ENCODE assay signal across 8 cellular contexts in genomic region chr18:3652380-3653262, GRCh38.
A peak's percentile ranks its signal among the peaks of the same experiment; 100 is the strongest.
DNase-seq lines count a peak whose midpoint lies in the region; ATAC-seq and TF ChIP-seq lines count a peak whose summit lies in the region.

No MANE protein-coding gene starts in this region.

- ATAC-seq in HG03442 (IDR thresholded peaks at IDR 0.05; ENCODE audit: unreplicated experiment): no peak
- ATAC-seq in naive thymus-derived CD8-positive, alpha-beta T cell: no peak

- DNase-seq in H7: peak; percentile 49
- peak; percentile 99 for DNase-seq in RPMI7951 (ENCODE audit: low read depth)
- DNase-seq in anterior cingulate cortex (lab: John Stamatoyannopoulos, UW): peak in 35 of 58 donors; percentile 4 to 79 (median 29)
- DNase-seq in kidney epithelial cell (ENCODE audit: low read depth): peak; percentile 79
- peak; percentile 40 for DNase-seq in stimulated activated CD8-positive, alpha-beta memory T cell treated with anti-CD3 and anti-CD28 coated beads, Interleukin-12 subunit alpha, Interleukin-12 subunit beta, amount 100 ng/mL, for 24 hours (ENCODE audit: extremely low read depth)
- no peak for DNase-seq in retina
- no peak for DNase-seq in naive thymus-derived CD8-positive, alpha-beta T cell

- H3K4me3 ChIP-seq in H7 (ENCODE audit: insufficient read depth, low read depth, low read length) (no peak overlapping the region), kidney epithelial cell (ENCODE audit: low read depth, low read length) (no peak overlapping the region)

- H3K36me3 ChIP-seq in H7 (replicated peaks; ENCODE audit: control insufficient read depth, insufficient read depth, low read length) (no peaks in the 10 kb centered on the region), kidney epithelial cell (ENCODE audit: control insufficient read depth, insufficient read depth, low read length) (no peaks in the 10 kb centered on the region)

- peaks cover 1 to 7% (median 3%) of the 10 kb centered on the region in 4 donors for H3K4me1 Mint-ChIP-seq in naive thymus-derived CD8-positive, alpha-beta T cell

- H3K27me3 ChIP-seq in H7 (ENCODE audit: control insufficient read depth, insufficient read depth, low read length) (no peaks in the 10 kb centered on the region), kidney epithelial cell (ENCODE audit: control insufficient read depth, insufficient read depth, low read length) (no peaks in the 10 kb centered on the region)

- no peaks in the 10 kb centered on the region for H3K9me3 Mint-ChIP-seq in naive thymus-derived CD8-positive, alpha-beta T cell

- POLR2A ChIA-PET in naive thymus-derived CD8-positive, alpha-beta T cell (lab: Charles Lee): no interaction called here

- no peaks in the 10 kb centered on the region for H3K27me3 Mint-ChIP-seq in naive thymus-derived CD8-positive, alpha-beta T cell

- H3K4me3 Mint-ChIP-seq in naive thymus-derived CD8-positive, alpha-beta T cell: no peak overlapping the region

- TF ChIP-seq CTCF in kidney epithelial cell (IDR thresholded peaks at IDR 0.05; ENCODE audit: insufficient read depth, low read length, poor library complexity, severe bottlenecking): no peak

- H3K27ac Mint-ChIP-seq in naive thymus-derived CD8-positive, alpha-beta T cell: peak overlapping the region in 2 of 10 donors; percentile 7 to 44

- H3K36me3 Mint-ChIP-seq in naive thymus-derived CD8-positive, alpha-beta T cell: no peaks in the 10 kb centered on the region

Comparison
In these comparisons a context has a peak if more than half of its experiments do, and no peak if none do; other contexts are left out.
1. DNase-seq: peak in H7 (single experiment), RPMI7951 (single experiment), anterior cingulate cortex (35 of 58), kidney epithelial cell (single experiment) and stimulated activated CD8-positive, alpha-beta memory T cell treated with anti-CD3 and anti-CD28 coated beads, Interleukin-12 subunit alpha, Interleukin-12 subunit beta, amount 100 ng/mL, for 24 hours (single experiment); none in retina (single experiment) and naive thymus-derived CD8-positive, alpha-beta T cell (0 of 10).